10 cellular contexts compared by ENCODE assay signal in genomic region chr1:178060789-178061556, GRCh38. TPM values are rescaled to one million over a fixed set of nuclear protein-coding genes. Genes with fewer than 3 reads are reported as not detected.
DNase-seq lines count a peak whose midpoint lies in the region; ATAC-seq and TF ChIP-seq lines count a peak whose summit lies in the region.
"Had no signal": no experiment of that assay in that cellular context is flagged by ENCODE, and none has a peak within 500 bp of the region (broad histone marks: within the 10 kb centered on the region; RNA-seq: fewer than 3 reads in every experiment).

No MANE protein-coding gene starts in this region.

- TF ChIP-seq RAD21 in neural cell (conservative IDR thresholded peaks at IDR 0.05): no peak

- H3K9me2 ChIP-seq in neural cell (ENCODE audit: insufficient read depth, low read length): no peaks in the 10 kb centered on the region

- no peaks in the 10 kb centered on the region for H3K79me2 ChIP-seq in neural cell (replicated peaks; ENCODE audit: insufficient read depth, low read length)

- DNase-seq in AG09319 (ENCODE audit: extremely low read depth, low read depth) (peak; percentile 46), NCI-H526 (lab: John Stamatoyannopoulos, UW) (peak; percentile 77 to 84), lower leg skin (ENCODE audit: low spot score in 2 of 2) (no peak), 8988T (no peak)
- DNase-seq: activated naive CD4-positive, alpha-beta T cell treated with anti-CD3 and anti-CD28 coated beads, Interleukin-2, amount 50 U/mL, for 16 hours; PC-3 had no signal

- H3K27ac ChIP-seq in esophagus (ENCODE audit: low read depth in 2 of 2, low read length in 1 of 2) (peak overlapping the region; percentile 55 to 83), neural cell (ENCODE audit: low read length) (no peak overlapping the region)

- 37 to 41% methylated on average over 9 of the region's 9 CpGs for WGBS in esophagus, 2 donors
- 29 to 32% methylated on average over 9 of the region's 9 CpGs for WGBS in lower leg skin, 2 donors

- H3F3A ChIP-seq in neural cell (ENCODE audit: insufficient read depth, low read length, poor library complexity, severe bottlenecking): no peaks in the 10 kb centered on the region

- TF ChIP-seq EP300 in neural cell (conservative IDR thresholded peaks at IDR 0.05; ENCODE audit: poor library complexity, severe bottlenecking): no peak

- ATAC-seq in HG02973 (IDR thresholded peaks at IDR 0.05; ENCODE audit: unreplicated experiment): no peak
- no peak for ATAC-seq in GM19463 (IDR thresholded peaks at IDR 0.05; ENCODE audit: unreplicated experiment)
- ATAC-seq: PC-3 had no signal

- TF ChIP-seq POLR2A in lower leg skin (IDR thresholded peaks at IDR 0.05): no peak

- no peak overlapping the region for H3K4me2 ChIP-seq in neural cell (ENCODE audit: low read length)

- H3K27me3 ChIP-seq in esophagus (ENCODE audit: control insufficient read depth in 1 of 2, insufficient read depth in 2 of 2, low read length in 2 of 2): no peaks in the 10 kb centered on the region
- H3K27me3 ChIP-seq in neural cell (ENCODE audit: insufficient read depth, low read depth, low read length): no peaks in the 10 kb centered on the region

- H3K4me3 ChIP-seq in esophagus (ENCODE audit: low read depth in 1 of 2, low read length in 2 of 2) (no peak overlapping the region), neural cell (ENCODE audit: low read length) (peak overlapping the region; percentile 18), lower leg skin (ENCODE audit: low read depth, poor library complexity, severe bottlenecking) (no peak overlapping the region)

- TF ChIP-seq CTCF in AG09319 (IDR thresholded peaks at IDR 0.05; ENCODE audit: low read depth, low read length): no peak
- no peak for TF ChIP-seq CTCF in neural cell (IDR thresholded peaks at IDR 0.05; ENCODE audit: poor library complexity, severe bottlenecking)
- TF ChIP-seq CTCF in lower leg skin (IDR thresholded peaks at IDR 0.05): no peak

- no peaks in the 10 kb centered on the region for H4K20me1 ChIP-seq in neural cell (ENCODE audit: insufficient read depth)

- H3K9me3 ChIP-seq in esophagus (ENCODE audit: control insufficient read depth in 2 of 2, insufficient read depth in 1 of 2, low read depth in 1 of 2, low read length in 1 of 2) (no peaks in the 10 kb centered on the region), neural cell (ENCODE audit: low read length) (no peaks in the 10 kb centered on the region)

- no peaks in the 10 kb centered on the region for H3K36me3 ChIP-seq in esophagus (ENCODE audit: control insufficient read depth in 2 of 2, insufficient read depth in 2 of 2, low read length in 1 of 2)
- no peaks in the 10 kb centered on the region for H3K36me3 ChIP-seq in neural cell (ENCODE audit: insufficient read depth, low read length)

- no peak overlapping the region for H3K9ac ChIP-seq in neural cell (ENCODE audit: low read length)

- intact Hi-C loops in lower leg skin (cut with DNase I; ENCODE audit: low total_unique reads): no loop called here

- H3K4me1 ChIP-seq in esophagus (ENCODE audit: control insufficient read depth in 2 of 2, insufficient read depth in 2 of 2, low read length in 1 of 2): peaks cover 0 to 2% of the 10 kb centered on the region in 2 donors

- H2AFZ ChIP-seq in neural cell (ENCODE audit: low read depth, low read length): no peak overlapping the region

TF ChIP-seq in neural cell, 6 proteins besides CTCF, POLR2A, EP300 and RAD21:
- TF ChIP-seq, protein P1, sequence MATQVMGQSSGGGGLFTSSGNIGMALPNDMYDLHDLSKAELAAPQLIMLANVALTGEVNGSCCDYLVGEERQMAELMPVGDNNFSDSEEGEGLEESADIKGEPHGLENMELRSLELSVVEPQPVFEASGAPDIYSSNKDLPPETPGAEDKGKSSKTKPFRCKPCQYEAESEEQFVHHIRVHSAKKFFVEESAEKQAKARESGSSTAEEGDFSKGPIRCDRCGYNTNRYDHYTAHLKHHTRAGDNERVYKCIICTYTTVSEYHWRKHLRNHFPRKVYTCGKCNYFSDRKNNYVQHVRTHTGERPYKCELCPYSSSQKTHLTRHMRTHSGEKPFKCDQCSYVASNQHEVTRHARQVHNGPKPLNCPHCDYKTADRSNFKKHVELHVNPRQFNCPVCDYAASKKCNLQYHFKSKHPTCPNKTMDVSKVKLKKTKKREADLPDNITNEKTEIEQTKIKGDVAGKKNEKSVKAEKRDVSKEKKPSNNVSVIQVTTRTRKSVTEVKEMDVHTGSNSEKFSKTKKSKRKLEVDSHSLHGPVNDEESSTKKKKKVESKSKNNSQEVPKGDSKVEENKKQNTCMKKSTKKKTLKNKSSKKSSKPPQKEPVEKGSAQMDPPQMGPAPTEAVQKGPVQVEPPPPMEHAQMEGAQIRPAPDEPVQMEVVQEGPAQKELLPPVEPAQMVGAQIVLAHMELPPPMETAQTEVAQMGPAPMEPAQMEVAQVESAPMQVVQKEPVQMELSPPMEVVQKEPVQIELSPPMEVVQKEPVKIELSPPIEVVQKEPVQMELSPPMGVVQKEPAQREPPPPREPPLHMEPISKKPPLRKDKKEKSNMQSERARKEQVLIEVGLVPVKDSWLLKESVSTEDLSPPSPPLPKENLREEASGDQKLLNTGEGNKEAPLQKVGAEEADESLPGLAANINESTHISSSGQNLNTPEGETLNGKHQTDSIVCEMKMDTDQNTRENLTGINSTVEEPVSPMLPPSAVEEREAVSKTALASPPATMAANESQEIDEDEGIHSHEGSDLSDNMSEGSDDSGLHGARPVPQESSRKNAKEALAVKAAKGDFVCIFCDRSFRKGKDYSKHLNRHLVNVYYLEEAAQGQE (IDR thresholded peaks at IDR 0.05; ENCODE audit: borderline replicate concordance): no peak
- TF ChIP-seq TAF1 (IDR thresholded peaks at IDR 0.05; ENCODE audit: low read depth) (no peak), SMC3 (conservative IDR thresholded peaks at IDR 0.05; ENCODE audit: poor library complexity) (no peak), MXI1 (conservative IDR thresholded peaks at IDR 0.05; ENCODE audit: poor library complexity, severe bottlenecking) (no peak), EZH2 (IDR thresholded peaks at IDR 0.05; ENCODE audit: borderline replicate concordance, insufficient read depth, low read length, poor library complexity, severe bottlenecking) (no peak), POLR2AphosphoS5 (IDR thresholded peaks at IDR 0.05) (no peak)

RNA-seq across cellular contexts. Expression of gene RASAL2, which starts 32.9 kb away (rescaled TPM):
- polyA plus RNA-seq in esophagus: 10 to 100 TPM; 13.3 to 14.3 TPM
- polyA plus RNA-seq in neural cell: 73.0 and 73.3 TPM in 2 replicates
- polyA minus RNA-seq in neural cell: 133 and 151 TPM in 2 replicates
- 10 to 100 TPM; 26.0 to 51.4 (median 31.0) TPM for total RNA-seq in lower leg skin

Comparison
In these comparisons a context has a peak if more than half of its experiments do, and no peak if none do; other contexts are left out.
1. DNase-seq: peak in AG09319 (single experiment) and NCI-H526 (2 of 2); none in lower leg skin (0 of 2) and 8988T (single experiment).